Comparison of ENCODE assay signal across 8 cellular contexts in genomic region chr9:105245720-105246161, GRCh38. TPM values are rescaled to one million over a fixed set of nuclear protein-coding genes. Genes with fewer than 3 reads are reported as not detected.
A peak's percentile ranks its signal among the peaks of the same experiment; 100 is the strongest.
DNase-seq lines count a peak whose midpoint lies in the region; ATAC-seq and TF ChIP-seq lines count a peak whose summit lies in the region.

No MANE protein-coding gene starts in this region.

- H3K27ac ChIP-seq in OCI-LY3 (ENCODE audit: low read length) (peak overlapping the region; percentile 57; the same call in 1 of the 2 replicates), epithelial cell of prostate (peak overlapping the region; percentile 79)

- no peaks in the 10 kb centered on the region for H3K36me3 ChIP-seq in OCI-LY3 (replicated peaks; ENCODE audit: low read depth, low read length)

- no peak for TF ChIP-seq CTCF in Calu3 (IDR thresholded peaks at IDR 0.05; ENCODE audit: unreplicated experiment)
- TF ChIP-seq CTCF in OCI-LY3 (IDR thresholded peaks at IDR 0.05; ENCODE audit: low read depth, low read length) = no peak
- no peak for TF ChIP-seq CTCF in osteocyte (IDR thresholded peaks at IDR 0.05)

- H3K4me3 Mint-ChIP-seq in Calu3 (ENCODE audit: low read depth, unreplicated experiment) (peak overlapping the region; percentile 96), osteocyte (ENCODE audit: unreplicated experiment) (peak overlapping the region; percentile 90)

- H3K27me3 Mint-ChIP-seq in Calu3 (ENCODE audit: unreplicated experiment) (no peaks in the 10 kb centered on the region), osteocyte (ENCODE audit: unreplicated experiment) (peaks cover 15% of the 10 kb centered on the region)

- BruUV-seq in Calu3 (replicated peaks; lab: Mats Ljungman, UMichigan) = TSS peak; percentile 39

- DNase-seq in Calu3 (no peak), epithelial cell of prostate (ENCODE audit: low read depth, low spot score) (no peak), osteocyte (ENCODE audit: extremely low spot score, unreplicated experiment) (no peak), SW 1271 (lab: John Stamatoyannopoulos, UW) (no peak), SKM-1 (lab: John Stamatoyannopoulos, UW; ENCODE audit: unreplicated experiment) (no peak)

- no peak for ATAC-seq in GM18498 (IDR thresholded peaks at IDR 0.05; ENCODE audit: unreplicated experiment)
- no peak for ATAC-seq in GM18907 (IDR thresholded peaks at IDR 0.05; ENCODE audit: unreplicated experiment)

- H2AFZ ChIP-seq in OCI-LY3 (ENCODE audit: low read depth, low read length) = peak overlapping the region; percentile 52; the same call in 1 of the 2 replicates

- H3K27ac Mint-ChIP-seq in Calu3 (ENCODE audit: unreplicated experiment) = peak overlapping the region; percentile 70
- H3K27ac Mint-ChIP-seq in osteocyte (ENCODE audit: unreplicated experiment) = peak overlapping the region; percentile 69

- H3K27me3 ChIP-seq in OCI-LY3 (ENCODE audit: low read depth, low read length) = peaks cover 12% of the 10 kb centered on the region

- no peaks in the 10 kb centered on the region for H3K9me3 ChIP-seq in OCI-LY3 (ENCODE audit: insufficient read depth, low read length)

- peak overlapping the region; percentile 91 for H3K4me3 ChIP-seq in OCI-LY3 (ENCODE audit: low read length)

- H3K36me3 Mint-ChIP-seq in Calu3 (ENCODE audit: insufficient read depth, unreplicated experiment) = peaks cover 24% of the 10 kb centered on the region
- H3K36me3 Mint-ChIP-seq in osteocyte (ENCODE audit: unreplicated experiment) = no peaks in the 10 kb centered on the region

- H4K20me1 ChIP-seq in OCI-LY3 (ENCODE audit: insufficient read depth, low read length) = peaks cover 25% of the 10 kb centered on the region; the same call in 1 of the 2 replicates

- H3K79me2 ChIP-seq in OCI-LY3 (ENCODE audit: low read length) = peaks cover 60% of the 10 kb centered on the region

- H3K4me1 Mint-ChIP-seq in Calu3 (ENCODE audit: low read depth, unreplicated experiment) = peaks cover 7% of the 10 kb centered on the region
- peaks cover 38% of the 10 kb centered on the region for H3K4me1 Mint-ChIP-seq in osteocyte (ENCODE audit: unreplicated experiment)

- peak overlapping the region; percentile 92 for H3K4me2 ChIP-seq in OCI-LY3 (ENCODE audit: low read length)

- peaks cover 38% of the 10 kb centered on the region for H3K4me1 ChIP-seq in OCI-LY3 (ENCODE audit: low read length)

- H3K9me3 Mint-ChIP-seq in Calu3 (ENCODE audit: low read depth, unreplicated experiment) (no peaks in the 10 kb centered on the region), osteocyte (ENCODE audit: unreplicated experiment) (no peaks in the 10 kb centered on the region)

- peak overlapping the region; percentile 81 for H3K9ac ChIP-seq in OCI-LY3 (ENCODE audit: low read length)

- intact Hi-C loops in Calu3 (cut with micrococcal nuclease; ENCODE audit: unreplicated experiment) = loop anchor here (2.0 to 5.0 kb wide), 3 partner anchors 45 to 167 kb away; no protein-coding TSS in a partner anchor

- CTCF ChIA-PET in Calu3 (lab: Charles Lee) = interaction anchor here (0.6 to 2.1 kb wide), 5 partner anchors 10 to 115 kb away, joined by 4 to 6 read pairs (median 5); no protein-coding TSS in a partner anchor

RNA-seq across cellular contexts. Expression of gene SLC44A1, which starts 1.3 kb away (rescaled TPM):
- total RNA-seq in Calu3 (2022) = 36.6 and 41.2 TPM in 2 replicates
- 30.2 and 32.0 TPM in 2 replicates for total RNA-seq in osteocyte
